ENCODE assay signal across 16 cellular contexts in the genomic region with DNA sequence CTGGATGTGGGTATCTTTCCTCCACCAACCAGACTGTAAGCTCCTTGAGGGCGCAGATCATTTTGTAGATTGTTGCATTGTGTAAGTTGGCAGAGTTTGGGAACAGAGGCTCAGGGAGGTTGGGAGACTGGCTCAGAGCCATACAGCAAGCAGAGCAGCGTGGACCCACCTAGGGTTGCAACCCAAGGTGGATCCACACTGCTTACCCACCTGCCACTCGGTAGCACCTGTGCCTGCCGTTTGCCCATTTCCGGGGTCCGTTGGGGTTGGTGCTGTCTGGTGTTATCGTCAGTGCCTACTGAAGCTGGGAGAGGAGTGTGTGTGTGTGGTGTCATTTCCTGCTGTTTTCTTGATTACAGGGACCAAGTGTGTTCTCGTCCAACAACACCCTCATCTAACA. TPM values are rescaled to one million over a fixed set of nuclear protein-coding genes. Genes with fewer than 3 reads are reported as not detected.
A peak's percentile ranks its signal among the peaks of the same experiment; 100 is the strongest.
DNase-seq lines count a peak whose midpoint lies in the region; ATAC-seq and TF ChIP-seq lines count a peak whose summit lies in the region.
"Had no signal": no experiment of that assay in that cellular context is flagged by ENCODE, and none has a peak within 500 bp of the region (broad histone marks: within the 10 kb centered on the region; RNA-seq: fewer than 3 reads in every experiment).

No MANE protein-coding gene starts in this region.

- H3K4me1 ChIP-seq in hepatocyte (ENCODE audit: insufficient read depth) (peaks cover 49% of the 10 kb centered on the region), thoracic aorta (ENCODE audit: control insufficient read depth in 1 of 2, low read depth in 2 of 2) (peaks cover 48 to 91% of the 10 kb centered on the region in 2 donors)

- H2AFZ ChIP-seq in hepatocyte, result no peak overlapping the region

- no peak for TF ChIP-seq CTCF in hepatocyte (IDR thresholded peaks at IDR 0.05; ENCODE audit: poor library complexity)
- TF ChIP-seq CTCF in thoracic aorta (IDR thresholded peaks at IDR 0.05), result no peak

- H3K4me3 Mint-ChIP-seq in activated CD4-positive, alpha-beta memory T cell treated with anti-CD3 and anti-CD28 coated beads, Interleukin-2, amount 10 ng/mL, durations not matched to agents 7 days and 5 days, result no peak overlapping the region
- no peak overlapping the region for H3K4me3 Mint-ChIP-seq in activated CD4-positive, alpha-beta memory T cell treated with anti-CD3 and anti-CD28 coated beads for 36 hours
- no peak overlapping the region for H3K4me3 Mint-ChIP-seq in T-helper 17 cell
- H3K4me3 Mint-ChIP-seq: activated naive CD8-positive, alpha-beta T cell; activated T-cell treated with anti-CD3 and anti-CD28 coated beads, Interleukin-2, amount 50 U/mL, for 24 hours; natural killer cell treated with Interleukin-12 subunit alpha and Interleukin-12 subunit beta and Interleukin-15 and Interleukin-18, amount 100 ng/mL, for 72 hours; stimulated activated naive CD8-positive, alpha-beta T cell treated with anti-CD3 and anti-CD28 coated beads, Interleukin-15, Interleukin-2, amounts not matched to agents 100 ng/mL and 50 ng/mL, for 24 hours had no signal

- CTCF ChIA-PET in activated CD4-positive, alpha-beta memory T cell treated with anti-CD3 and anti-CD28 coated beads, Interleukin-2, amount 10 ng/mL, durations not matched to agents 7 days and 5 days (lab: Charles Lee), result interaction anchor here (0.5 to 2.8 kb wide), 8 partner anchors 10 to 131 kb away, joined by 3 to 22 read pairs (median 6); partner anchors contain the start of gene SMAD6
- CTCF ChIA-PET in activated CD4-positive, alpha-beta memory T cell treated with anti-CD3 and anti-CD28 coated beads for 36 hours (lab: Charles Lee), result interaction anchor here (1.0 kb wide), 1 partner anchor 10 kb away, joined by 4 read pairs; no protein-coding TSS in a partner anchor

- H3K27ac Mint-ChIP-seq in activated CD4-positive, alpha-beta memory T cell treated with anti-CD3 and anti-CD28 coated beads, Interleukin-2, amount 10 ng/mL, durations not matched to agents 7 days and 5 days, result peak overlapping the region; percentile 85
- H3K27ac Mint-ChIP-seq in activated CD4-positive, alpha-beta memory T cell treated with anti-CD3 and anti-CD28 coated beads for 36 hours, result no peak overlapping the region
- peak overlapping the region; percentile 84 for H3K27ac Mint-ChIP-seq in T-helper 17 cell
- H3K27ac Mint-ChIP-seq: activated naive CD8-positive, alpha-beta T cell; activated T-cell treated with anti-CD3 and anti-CD28 coated beads, Interleukin-2, amount 50 U/mL, for 24 hours; stimulated activated naive CD8-positive, alpha-beta T cell treated with anti-CD3 and anti-CD28 coated beads, Interleukin-15, Interleukin-2, amounts not matched to agents 100 ng/mL and 50 ng/mL, for 24 hours had no signal

- no peaks in the 10 kb centered on the region for H3K9me3 Mint-ChIP-seq in activated CD4-positive, alpha-beta memory T cell treated with anti-CD3 and anti-CD28 coated beads, Interleukin-2, amount 10 ng/mL, durations not matched to agents 7 days and 5 days
- H3K9me3 Mint-ChIP-seq in activated CD4-positive, alpha-beta memory T cell treated with anti-CD3 and anti-CD28 coated beads for 36 hours, result no peaks in the 10 kb centered on the region
- H3K9me3 Mint-ChIP-seq: activated T-cell treated with anti-CD3 and anti-CD28 coated beads, Interleukin-2, amount 50 U/mL, for 24 hours; natural killer cell treated with Interleukin-12 subunit alpha and Interleukin-12 subunit beta and Interleukin-15 and Interleukin-18, amount 100 ng/mL, for 72 hours; stimulated activated naive CD8-positive, alpha-beta T cell treated with anti-CD3 and anti-CD28 coated beads, Interleukin-15, Interleukin-2, amounts not matched to agents 100 ng/mL and 50 ng/mL, for 24 hours had no signal

- H3K79me2 ChIP-seq in hepatocyte, result peaks cover 99% of the 10 kb centered on the region

- H3K4me3 ChIP-seq in hepatocyte, result no peak overlapping the region
- H3K4me3 ChIP-seq in thoracic aorta, result no peak overlapping the region
- H3K4me3 ChIP-seq in MG63, result no peak overlapping the region
- H3K4me3 ChIP-seq: BLaER1 treated with 17β-estradiol and CSF1 and Interleukin-3, amounts not matched to agents 10 nM and 100 nM; dorsolateral prefrontal cortex; SK-N-MC had no signal

- ATAC-seq in T-helper 17 cell (no peak), thoracic aorta (ENCODE audit: insufficient number of reproducible peaks, low FRiP score, low read depth) (no peak), GM18517 (IDR thresholded peaks at IDR 0.05; ENCODE audit: unreplicated experiment) (no peak)

- 94% methylated on average over 8 of the region's 8 CpGs for WGBS in hepatocyte (ENCODE audit: low lambda C conversion rate, missing lambda C conversion rate)

- peaks cover 41% of the 10 kb centered on the region for H3K4me1 Mint-ChIP-seq in activated CD4-positive, alpha-beta memory T cell treated with anti-CD3 and anti-CD28 coated beads, Interleukin-2, amount 10 ng/mL, durations not matched to agents 7 days and 5 days
- H3K4me1 Mint-ChIP-seq in activated CD4-positive, alpha-beta memory T cell treated with anti-CD3 and anti-CD28 coated beads for 36 hours (ENCODE audit: low read depth), result peaks cover 14% of the 10 kb centered on the region
- peaks cover 17% of the 10 kb centered on the region for H3K4me1 Mint-ChIP-seq in T-helper 17 cell

- intact Hi-C loops in activated CD4-positive, alpha-beta memory T cell treated with anti-CD3 and anti-CD28 coated beads for 36 hours (cut with micrococcal nuclease), result no loop called here

- H3K36me3 ChIP-seq in hepatocyte (replicated peaks; ENCODE audit: insufficient read depth, low read depth) (no peaks in the 10 kb centered on the region), thoracic aorta (peaks cover 4% of the 10 kb centered on the region), MG63 (peaks cover 92% of the 10 kb centered on the region)

- DNase-seq in activated CD4-positive, alpha-beta memory T cell treated with anti-CD3 and anti-CD28 coated beads, Interleukin-2, amount 10 ng/mL, durations not matched to agents 7 days and 5 days, result no peak
- DNase-seq in activated CD4-positive, alpha-beta memory T cell treated with anti-CD3 and anti-CD28 coated beads for 36 hours, result no peak
- DNase-seq in T-helper 17 cell, result no peak
- no peak for DNase-seq in hepatocyte (ENCODE audit: low spot score)
- DNase-seq in thoracic aorta (ENCODE audit: low spot score), result no peak
- no peak for DNase-seq in NCI-H2171 (lab: John Stamatoyannopoulos, UW)
- no peak for DNase-seq in MG63
- DNase-seq: activated CD4-positive, alpha-beta T cell treated with anti-CD3 and anti-CD28 coated beads, Interleukin-2, amount 50 U/mL, for 1 hour; activated T-cell treated with anti-CD3 and anti-CD28 coated beads, Interleukin-2, amount 50 U/mL, for 24 hours; dorsolateral prefrontal cortex had no signal

- H3K9me2 ChIP-seq in hepatocyte (replicated peaks; ENCODE audit: insufficient read depth), result no peaks in the 10 kb centered on the region

- peak overlapping the region; percentile 75 for H3K27ac ChIP-seq in hepatocyte
- H3K27ac ChIP-seq in thoracic aorta, result peak overlapping the region; percentile 75 to 90
- H3K27ac ChIP-seq: BLaER1 treated with 17β-estradiol and CSF1 and Interleukin-3, amounts not matched to agents 10 nM and 100 nM; dorsolateral prefrontal cortex; SK-N-MC had no signal

- H3K4me2 ChIP-seq in hepatocyte, result no peak overlapping the region
- H3K4me2 ChIP-seq: BLaER1 treated with 17β-estradiol and CSF1 and Interleukin-3, amounts not matched to agents 10 nM and 100 nM had no signal

- peaks cover 59% of the 10 kb centered on the region for H4K20me1 ChIP-seq in hepatocyte (ENCODE audit: insufficient read depth, poor library complexity, severe bottlenecking)

- H3K9me3 ChIP-seq in T-helper 17 cell (ENCODE audit: control insufficient read depth, low read length, poor library complexity, severe bottlenecking) (no peaks in the 10 kb centered on the region), hepatocyte (ENCODE audit: low read depth) (no peaks in the 10 kb centered on the region), thoracic aorta (no peaks in the 10 kb centered on the region), MG63 (no peaks in the 10 kb centered on the region)
- H3K9me3 ChIP-seq: BLaER1 treated with 17β-estradiol and CSF1 and Interleukin-3, amounts not matched to agents 10 nM and 100 nM had no signal

- H3K36me3 Mint-ChIP-seq in activated CD4-positive, alpha-beta memory T cell treated with anti-CD3 and anti-CD28 coated beads, Interleukin-2, amount 10 ng/mL, durations not matched to agents 7 days and 5 days (ENCODE audit: low read depth), result no peaks in the 10 kb centered on the region
- no peaks in the 10 kb centered on the region for H3K36me3 Mint-ChIP-seq in activated CD4-positive, alpha-beta memory T cell treated with anti-CD3 and anti-CD28 coated beads for 36 hours
- H3K36me3 Mint-ChIP-seq in T-helper 17 cell (ENCODE audit: low read depth), result no peaks in the 10 kb centered on the region
- H3K36me3 Mint-ChIP-seq: activated naive CD8-positive, alpha-beta T cell; natural killer cell treated with Interleukin-12 subunit alpha and Interleukin-12 subunit beta and Interleukin-15 and Interleukin-18, amount 100 ng/mL, for 72 hours had no signal

- peaks cover 6% of the 10 kb centered on the region for H3K27me3 Mint-ChIP-seq in activated CD4-positive, alpha-beta memory T cell treated with anti-CD3 and anti-CD28 coated beads, Interleukin-2, amount 10 ng/mL, durations not matched to agents 7 days and 5 days
- no peaks in the 10 kb centered on the region for H3K27me3 Mint-ChIP-seq in activated CD4-positive, alpha-beta memory T cell treated with anti-CD3 and anti-CD28 coated beads for 36 hours
- H3K27me3 Mint-ChIP-seq in T-helper 17 cell, result peaks cover 27% of the 10 kb centered on the region
- H3K27me3 Mint-ChIP-seq: activated naive CD8-positive, alpha-beta T cell had no signal

- H3K27me3 ChIP-seq in hepatocyte, result no peaks in the 10 kb centered on the region
- no peaks in the 10 kb centered on the region for H3K27me3 ChIP-seq in thoracic aorta (replicated peaks; ENCODE audit: insufficient read depth)
- H3K27me3 ChIP-seq in MG63, result no peaks in the 10 kb centered on the region
- H3K27me3 ChIP-seq: BLaER1 treated with 17β-estradiol and CSF1 and Interleukin-3, amounts not matched to agents 10 nM and 100 nM; dorsolateral prefrontal cortex had no signal

- POLR2A ChIA-PET in activated CD4-positive, alpha-beta memory T cell treated with anti-CD3 and anti-CD28 coated beads, Interleukin-2, amount 10 ng/mL, durations not matched to agents 7 days and 5 days (lab: Charles Lee), result interaction anchor here (1.1 to 2.4 kb wide), 5 partner anchors 9 to 334 kb away, joined by 3 to 37 read pairs (median 8); partner anchors contain the start of gene SMAD6
- POLR2A ChIA-PET in activated CD4-positive, alpha-beta memory T cell treated with anti-CD3 and anti-CD28 coated beads for 36 hours (lab: Charles Lee), result no interaction called here

RNA-seq across cellular contexts. Expression of gene SMAD6, which starts 19.0 kb away (rescaled TPM):
- total RNA-seq in activated CD4-positive, alpha-beta memory T cell treated with anti-CD3 and anti-CD28 coated beads, Interleukin-2, amount 10 ng/mL, durations not matched to agents 7 days and 5 days, result under 1 TPM; 0.53 to 0.58 TPM
- total RNA-seq in activated CD4-positive, alpha-beta memory T cell treated with anti-CD3 and anti-CD28 coated beads for 36 hours, result under 1 TPM; 0.07 to 0.24 TPM
- total RNA-seq in T-helper 17 cell, result under 1 TPM in 1 of 2 donors, not detected in 1; 0.10 TPM
- total RNA-seq in hepatocyte, result 26.4 and 35.4 TPM in 2 replicates
- 24.2 and 26.6 TPM in 2 replicates for polyA plus RNA-seq in hepatocyte
- total RNA-seq in thoracic aorta, result 100 to 1,000 TPM in 1 of 2 donors, 10 to 100 TPM in 1; 73.3 to 113 TPM
- 34.3 and 37.8 TPM in 2 replicates for total RNA-seq in MG63 (2014; rRNA removed; shearing (Covaris generic); ENCODE audit: low replicate concordance)

Comparison
In these comparisons a context has a peak if more than half of its experiments do, and no peak if none do; other contexts are left out.
1. RNA of gene SMAD6, which starts 19.0 kb away (total RNA-seq): 73.3 to 113 TPM in thoracic aorta, 34.3 to 37.8 TPM in MG63 and 26.4 to 35.4 TPM in hepatocyte; 0.53 to 0.58 TPM in activated CD4-positive, alpha-beta memory T cell treated with anti-CD3 and anti-CD28 coated beads, Interleukin-2, amount 10 ng/mL, durations not matched to agents 7 days and 5 days, 0.07 to 0.24 TPM in activated CD4-positive, alpha-beta memory T cell treated with anti-CD3 and anti-CD28 coated beads for 36 hours and 0.10 TPM in T-helper 17 cell; every median in the first group is over 10 times any median in the second.